Comparison of ENCODE assay signal across 3 cellular contexts in genomic region chr7:81361769-81362168, GRCh38.
TF ChIP-seq lines count a peak whose summit lies in the region.

No MANE protein-coding gene starts in this region.

TF ChIP-seq in SK-N-SH, 30 proteins besides CTCF, POLR2A, EP300 and RAD21 (continued from another document):
- no peak for TF ChIP-seq USF2 (IDR thresholded peaks at IDR 0.05; ENCODE audit: borderline replicate concordance, low read depth, low read length)

TF ChIP-seq in SK-N-SH treated with all-trans-retinoic acid at 6 μM for 48 hours, 23 proteins besides CTCF, POLR2A, EP300 and RAD21 (continued from another document):
- TF ChIP-seq CSRNP3 (CRISPR knock-in tag; IDR thresholded peaks at IDR 0.05) (no peak), PATZ1 (CRISPR knock-in tag; IDR thresholded peaks at IDR 0.05; ENCODE audit: borderline replicate concordance) (no peak), SNAI2 (CRISPR knock-in tag; IDR thresholded peaks at IDR 0.05) (no peak), BACH2 (CRISPR knock-in tag; IDR thresholded peaks at IDR 0.05; ENCODE audit: borderline replicate concordance) (no peak), POU6F1 (CRISPR knock-in tag; IDR thresholded peaks at IDR 0.05; ENCODE audit: borderline replicate concordance, low read depth) (no peak), TOX (CRISPR knock-in tag; IDR thresholded peaks at IDR 0.05; ENCODE audit: borderline replicate concordance) (no peak), PPARA (CRISPR knock-in tag; IDR thresholded peaks at IDR 0.05; ENCODE audit: borderline replicate concordance) (no peak), ESRRG (CRISPR knock-in tag; IDR thresholded peaks at IDR 0.05) (no peak), ZC3H10 (CRISPR knock-in tag; IDR thresholded peaks at IDR 0.05) (no peak), TCF4 (CRISPR knock-in tag; IDR thresholded peaks at IDR 0.05; ENCODE audit: borderline replicate concordance) (no peak), GLIS3 (CRISPR knock-in tag; IDR thresholded peaks at IDR 0.05) (no peak)

TF ChIP-seq in WTC11, 78 proteins besides CTCF, POLR2A, EP300 and RAD21 (continued from another document):
- TF ChIP-seq USF2 (CRISPR knock-in tag; IDR thresholded peaks at IDR 0.05) (no peak), GABPB1 (CRISPR knock-in tag; IDR thresholded peaks at IDR 0.05) (no peak), CREM (CRISPR knock-in tag; IDR thresholded peaks at IDR 0.05) (no peak), CREB1 (CRISPR knock-in tag; IDR thresholded peaks at IDR 0.05) (no peak), ESRRA (CRISPR knock-in tag; IDR thresholded peaks at IDR 0.05; ENCODE audit: borderline replicate concordance) (no peak), FOXP4 (CRISPR knock-in tag; IDR thresholded peaks at IDR 0.05) (no peak), GTF2I (CRISPR knock-in tag; conservative IDR thresholded peaks at IDR 0.05) (no peak), JAZF1 (CRISPR knock-in tag; IDR thresholded peaks at IDR 0.05) (no peak), ZNF263 (CRISPR knock-in tag; IDR thresholded peaks at IDR 0.05; ENCODE audit: low read depth) (no peak), STAT6 (CRISPR knock-in tag; conservative IDR thresholded peaks at IDR 0.05; ENCODE audit: low read depth) (no peak), ZNF219 (CRISPR knock-in tag; IDR thresholded peaks at IDR 0.05; ENCODE audit: borderline replicate concordance) (no peak), TEAD4 (CRISPR knock-in tag; IDR thresholded peaks at IDR 0.05) (no peak), ZNF317 (CRISPR knock-in tag; IDR thresholded peaks at IDR 0.05; ENCODE audit: borderline replicate concordance, low read depth) (no peak), SMAD3 (CRISPR knock-in tag; IDR thresholded peaks at IDR 0.05; ENCODE audit: borderline replicate concordance) (no peak)
- TF ChIP-seq, protein P1, sequence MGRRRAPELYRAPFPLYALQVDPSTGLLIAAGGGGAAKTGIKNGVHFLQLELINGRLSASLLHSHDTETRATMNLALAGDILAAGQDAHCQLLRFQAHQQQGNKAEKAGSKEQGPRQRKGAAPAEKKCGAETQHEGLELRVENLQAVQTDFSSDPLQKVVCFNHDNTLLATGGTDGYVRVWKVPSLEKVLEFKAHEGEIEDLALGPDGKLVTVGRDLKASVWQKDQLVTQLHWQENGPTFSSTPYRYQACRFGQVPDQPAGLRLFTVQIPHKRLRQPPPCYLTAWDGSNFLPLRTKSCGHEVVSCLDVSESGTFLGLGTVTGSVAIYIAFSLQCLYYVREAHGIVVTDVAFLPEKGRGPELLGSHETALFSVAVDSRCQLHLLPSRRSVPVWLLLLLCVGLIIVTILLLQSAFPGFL (CRISPR knock-in tag; IDR thresholded peaks at IDR 0.05; ENCODE audit: borderline replicate concordance): no peak
TF ChIP-seq in WTC11: peak in this region for 0.
